1 cellular context compared by ENCODE assay signal in the genomic region with DNA sequence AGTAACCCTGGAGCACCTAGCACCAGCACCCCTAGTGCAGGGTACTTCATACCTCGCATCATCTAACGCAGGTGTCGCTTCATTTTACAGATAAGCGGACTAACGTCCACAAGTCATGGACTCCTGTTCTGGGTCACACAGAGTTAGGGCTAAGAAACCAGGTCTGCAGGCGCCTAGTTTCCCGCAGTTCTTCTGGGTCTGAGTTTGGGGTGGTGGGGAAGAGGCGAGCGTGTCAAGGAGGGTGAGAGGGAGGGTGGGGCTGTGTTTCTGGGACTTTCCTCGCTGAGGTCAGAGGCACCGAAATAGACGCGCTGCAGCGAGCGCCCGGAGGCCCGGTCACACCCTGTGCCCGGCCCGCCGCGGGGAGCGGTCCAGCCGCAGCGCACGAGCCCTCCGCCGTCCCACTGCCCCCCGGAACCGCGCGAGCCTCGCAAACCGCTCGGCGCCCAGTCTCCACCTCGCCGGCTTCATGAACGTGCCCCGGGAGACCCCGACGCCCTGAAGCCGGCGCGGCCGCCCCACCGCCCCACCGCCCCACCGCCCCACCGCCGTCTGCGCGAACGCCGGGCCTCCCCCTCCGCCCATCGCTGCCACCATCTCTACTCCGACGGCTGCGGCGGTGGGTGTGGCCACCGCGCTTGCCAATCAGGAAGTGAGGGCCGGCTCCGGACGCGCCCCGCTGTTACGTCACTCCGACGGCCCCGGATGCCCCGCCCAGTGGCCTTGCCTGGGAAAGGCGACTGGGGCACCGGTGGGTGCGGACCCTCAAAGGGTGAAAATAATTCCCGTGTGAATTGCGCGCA.
TF ChIP-seq lines count a peak whose summit lies in the region.

No MANE protein-coding gene starts in this region.

TF ChIP-seq in HEK293, 187 proteins besides CTCF, POLR2A, EP300 and RAD21 (continued from another document and continues in another):
- TF ChIP-seq, protein P1, sequence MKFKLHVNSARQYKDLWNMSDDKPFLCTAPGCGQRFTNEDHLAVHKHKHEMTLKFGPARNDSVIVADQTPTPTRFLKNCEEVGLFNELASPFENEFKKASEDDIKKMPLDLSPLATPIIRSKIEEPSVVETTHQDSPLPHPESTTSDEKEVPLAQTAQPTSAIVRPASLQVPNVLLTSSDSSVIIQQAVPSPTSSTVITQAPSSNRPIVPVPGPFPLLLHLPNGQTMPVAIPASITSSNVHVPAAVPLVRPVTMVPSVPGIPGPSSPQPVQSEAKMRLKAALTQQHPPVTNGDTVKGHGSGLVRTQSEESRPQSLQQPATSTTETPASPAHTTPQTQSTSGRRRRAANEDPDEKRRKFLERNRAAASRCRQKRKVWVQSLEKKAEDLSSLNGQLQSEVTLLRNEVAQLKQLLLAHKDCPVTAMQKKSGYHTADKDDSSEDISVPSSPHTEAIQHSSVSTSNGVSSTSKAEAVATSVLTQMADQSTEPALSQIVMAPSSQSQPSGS (tag by site-specific recombination; IDR thresholded peaks at IDR 0.05; ENCODE audit: low read depth): peak; percentile 46; the same call in 1 of the 2 replicates
- TF ChIP-seq ZNF629 (tag by site-specific recombination; IDR thresholded peaks at IDR 0.05): peak; percentile 86
- no peak for TF ChIP-seq ZNF529 (tag by site-specific recombination; IDR thresholded peaks at IDR 0.05; ENCODE audit: insufficient replicate concordance)
- no peak for TF ChIP-seq ZNF155 (tag by site-specific recombination; IDR thresholded peaks at IDR 0.05)
- TF ChIP-seq SP7 (tag by site-specific recombination; IDR thresholded peaks at IDR 0.05): no peak
- no peak for TF ChIP-seq ZXDB (tag by site-specific recombination; IDR thresholded peaks at IDR 0.05)
- TF ChIP-seq, protein P2, sequence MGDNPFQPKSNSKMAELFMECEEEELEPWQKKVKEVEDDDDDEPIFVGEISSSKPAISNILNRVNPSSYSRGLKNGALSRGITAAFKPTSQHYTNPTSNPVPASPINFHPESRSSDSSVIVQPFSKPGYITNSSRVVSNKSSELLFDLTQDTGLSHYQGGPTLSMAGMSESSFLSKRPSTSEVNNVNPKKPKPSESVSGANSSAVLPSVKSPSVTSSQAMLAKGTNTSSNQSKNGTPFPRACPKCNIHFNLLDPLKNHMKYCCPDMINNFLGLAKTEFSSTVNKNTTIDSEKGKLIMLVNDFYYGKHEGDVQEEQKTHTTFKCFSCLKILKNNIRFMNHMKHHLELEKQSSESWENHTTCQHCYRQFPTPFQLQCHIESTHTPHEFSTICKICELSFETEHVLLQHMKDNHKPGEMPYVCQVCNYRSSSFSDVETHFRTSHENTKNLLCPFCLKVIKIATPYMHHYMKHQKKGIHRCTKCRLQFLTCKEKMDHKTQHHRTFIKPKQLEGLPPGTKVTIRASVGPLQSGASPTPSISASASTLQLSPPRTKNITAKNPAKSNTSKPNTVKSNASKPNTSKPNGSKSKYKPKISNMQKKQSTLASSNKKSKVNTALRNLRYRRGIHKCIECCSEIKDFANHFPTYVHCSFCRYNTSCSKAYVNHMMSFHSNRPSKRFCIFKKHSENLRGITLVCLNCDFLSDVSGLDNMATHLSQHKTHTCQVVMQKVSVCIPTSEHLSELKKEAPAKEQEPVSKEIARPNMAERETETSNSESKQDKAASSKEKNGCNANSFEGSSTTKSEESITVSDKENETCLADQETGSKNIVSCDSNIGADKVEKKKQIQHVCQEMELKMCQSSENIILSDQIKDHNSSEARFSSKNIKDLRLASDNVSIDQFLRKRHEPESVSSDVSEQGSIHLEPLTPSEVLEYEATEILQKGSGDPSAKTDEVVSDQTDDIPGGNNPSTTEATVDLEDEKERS (tag by site-specific recombination; IDR thresholded peaks at IDR 0.05): no peak
- no peak for TF ChIP-seq ZNF670 (tag by site-specific recombination; IDR thresholded peaks at IDR 0.05; ENCODE audit: low read depth)
- no peak for TF ChIP-seq ZNF677 (tag by site-specific recombination; IDR thresholded peaks at IDR 0.05)
- no peak for TF ChIP-seq GLIS2 (tag by site-specific recombination; IDR thresholded peaks at IDR 0.05)
- no peak for TF ChIP-seq ZNF311 (tag by site-specific recombination; IDR thresholded peaks at IDR 0.05; ENCODE audit: borderline replicate concordance)
- no peak for TF ChIP-seq KLF7 (tag by site-specific recombination; IDR thresholded peaks at IDR 0.05; ENCODE audit: borderline replicate concordance)
- no peak for TF ChIP-seq ZNF664 (tag by site-specific recombination; IDR thresholded peaks at IDR 0.05)
- TF ChIP-seq HOXC10 (CRISPR knock-in tag; IDR thresholded peaks at IDR 0.05): no peak
- TF ChIP-seq ZNF10 (tag by site-specific recombination; IDR thresholded peaks at IDR 0.05): no peak
- TF ChIP-seq ZNF514 (tag by site-specific recombination; IDR thresholded peaks at IDR 0.05): no peak
- TF ChIP-seq ZFHX2 (tag by site-specific recombination; conservative IDR thresholded peaks at IDR 0.05): no peak
- peak; percentile 67 for TF ChIP-seq KLF9 (tag by site-specific recombination; IDR thresholded peaks at IDR 0.05; ENCODE audit: low read depth)
- TF ChIP-seq, protein P3, sequence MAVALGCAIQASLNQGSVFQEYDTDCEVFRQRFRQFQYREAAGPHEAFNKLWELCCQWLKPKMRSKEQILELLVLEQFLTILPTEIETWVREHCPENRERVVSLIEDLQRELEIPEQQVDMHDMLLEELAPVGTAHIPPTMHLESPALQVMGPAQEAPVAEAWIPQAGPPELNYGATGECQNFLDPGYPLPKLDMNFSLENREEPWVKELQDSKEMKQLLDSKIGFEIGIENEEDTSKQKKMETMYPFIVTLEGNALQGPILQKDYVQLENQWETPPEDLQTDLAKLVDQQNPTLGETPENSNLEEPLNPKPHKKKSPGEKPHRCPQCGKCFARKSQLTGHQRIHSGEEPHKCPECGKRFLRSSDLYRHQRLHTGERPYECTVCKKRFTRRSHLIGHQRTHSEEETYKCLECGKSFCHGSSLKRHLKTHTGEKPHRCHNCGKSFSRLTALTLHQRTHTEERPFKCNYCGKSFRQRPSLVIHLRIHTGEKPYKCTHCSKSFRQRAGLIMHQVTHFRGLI (tag by site-specific recombination; IDR thresholded peaks at IDR 0.05): no peak
- TF ChIP-seq, protein P4, sequence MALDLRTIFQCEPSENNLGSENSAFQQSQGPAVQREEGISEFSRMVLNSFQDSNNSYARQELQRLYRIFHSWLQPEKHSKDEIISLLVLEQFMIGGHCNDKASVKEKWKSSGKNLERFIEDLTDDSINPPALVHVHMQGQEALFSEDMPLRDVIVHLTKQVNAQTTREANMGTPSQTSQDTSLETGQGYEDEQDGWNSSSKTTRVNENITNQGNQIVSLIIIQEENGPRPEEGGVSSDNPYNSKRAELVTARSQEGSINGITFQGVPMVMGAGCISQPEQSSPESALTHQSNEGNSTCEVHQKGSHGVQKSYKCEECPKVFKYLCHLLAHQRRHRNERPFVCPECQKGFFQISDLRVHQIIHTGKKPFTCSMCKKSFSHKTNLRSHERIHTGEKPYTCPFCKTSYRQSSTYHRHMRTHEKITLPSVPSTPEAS (tag by site-specific recombination; IDR thresholded peaks at IDR 0.05): no peak
- TF ChIP-seq ZBTB8A (tag by site-specific recombination; IDR thresholded peaks at IDR 0.05): peak; percentile 49; the same call in 1 of the 2 replicates
- TF ChIP-seq ZNF112 (tag by site-specific recombination; IDR thresholded peaks at IDR 0.05): no peak
- TF ChIP-seq KLF10 (tag by site-specific recombination; IDR thresholded peaks at IDR 0.05): peak; percentile 85; the same call in 1 of the 2 replicates
- TF ChIP-seq ZNF560 (tag by site-specific recombination; IDR thresholded peaks at IDR 0.05; ENCODE audit: borderline replicate concordance): no peak
- no peak for TF ChIP-seq ZNF48 (tag by site-specific recombination; IDR thresholded peaks at IDR 0.05)
- TF ChIP-seq SP3 (tag by site-specific recombination; IDR thresholded peaks at IDR 0.05): peak; percentile 61
- no peak for TF ChIP-seq SALL2 (tag by site-specific recombination; IDR thresholded peaks at IDR 0.05; ENCODE audit: borderline replicate concordance)
- TF ChIP-seq ZBTB48 (tag by site-specific recombination; IDR thresholded peaks at IDR 0.05): no peak
- TF ChIP-seq ZNF37A (tag by site-specific recombination; IDR thresholded peaks at IDR 0.05): no peak
- no peak for TF ChIP-seq ZNF433 (tag by site-specific recombination; IDR thresholded peaks at IDR 0.05; ENCODE audit: low read depth)
- TF ChIP-seq, protein P5, sequence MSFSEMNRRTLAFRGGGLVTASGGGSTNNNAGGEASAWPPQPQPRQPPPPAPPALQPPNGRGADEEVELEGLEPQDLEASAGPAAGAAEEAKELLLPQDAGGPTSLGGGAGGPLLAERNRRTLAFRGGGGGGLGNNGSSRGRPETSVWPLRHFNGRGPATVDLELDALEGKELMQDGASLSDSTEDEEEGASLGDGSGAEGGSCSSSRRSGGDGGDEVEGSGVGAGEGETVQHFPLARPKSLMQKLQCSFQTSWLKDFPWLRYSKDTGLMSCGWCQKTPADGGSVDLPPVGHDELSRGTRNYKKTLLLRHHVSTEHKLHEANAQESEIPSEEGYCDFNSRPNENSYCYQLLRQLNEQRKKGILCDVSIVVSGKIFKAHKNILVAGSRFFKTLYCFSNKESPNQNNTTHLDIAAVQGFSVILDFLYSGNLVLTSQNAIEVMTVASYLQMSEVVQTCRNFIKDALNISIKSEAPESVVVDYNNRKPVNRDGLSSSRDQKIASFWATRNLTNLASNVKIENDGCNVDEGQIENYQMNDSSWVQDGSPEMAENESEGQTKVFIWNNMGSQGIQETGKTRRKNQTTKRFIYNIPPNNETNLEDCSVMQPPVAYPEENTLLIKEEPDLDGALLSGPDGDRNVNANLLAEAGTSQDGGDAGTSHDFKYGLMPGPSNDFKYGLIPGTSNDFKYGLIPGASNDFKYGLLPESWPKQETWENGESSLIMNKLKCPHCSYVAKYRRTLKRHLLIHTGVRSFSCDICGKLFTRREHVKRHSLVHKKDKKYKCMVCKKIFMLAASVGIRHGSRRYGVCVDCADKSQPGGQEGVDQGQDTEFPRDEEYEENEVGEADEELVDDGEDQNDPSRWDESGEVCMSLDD (tag by site-specific recombination; IDR thresholded peaks at IDR 0.05): peak; percentile 20; the same call in 1 of the 2 replicates
- TF ChIP-seq, protein P6, sequence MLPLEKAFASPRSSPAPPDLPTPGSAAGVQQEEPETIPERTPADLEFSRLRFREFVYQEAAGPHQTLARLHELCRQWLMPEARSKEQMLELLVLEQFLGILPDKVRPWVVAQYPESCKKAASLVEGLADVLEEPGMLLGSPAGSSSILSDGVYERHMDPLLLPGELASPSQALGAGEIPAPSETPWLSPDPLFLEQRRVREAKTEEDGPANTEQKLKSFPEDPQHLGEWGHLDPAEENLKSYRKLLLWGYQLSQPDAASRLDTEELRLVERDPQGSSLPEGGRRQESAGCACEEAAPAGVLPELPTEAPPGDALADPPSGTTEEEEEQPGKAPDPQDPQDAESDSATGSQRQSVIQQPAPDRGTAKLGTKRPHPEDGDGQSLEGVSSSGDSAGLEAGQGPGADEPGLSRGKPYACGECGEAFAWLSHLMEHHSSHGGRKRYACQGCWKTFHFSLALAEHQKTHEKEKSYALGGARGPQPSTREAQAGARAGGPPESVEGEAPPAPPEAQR (tag by site-specific recombination; IDR thresholded peaks at IDR 0.05): no peak
- TF ChIP-seq ZNF354C (tag by site-specific recombination; IDR thresholded peaks at IDR 0.05; ENCODE audit: borderline replicate concordance, low read depth): no peak
- TF ChIP-seq, protein P7, sequence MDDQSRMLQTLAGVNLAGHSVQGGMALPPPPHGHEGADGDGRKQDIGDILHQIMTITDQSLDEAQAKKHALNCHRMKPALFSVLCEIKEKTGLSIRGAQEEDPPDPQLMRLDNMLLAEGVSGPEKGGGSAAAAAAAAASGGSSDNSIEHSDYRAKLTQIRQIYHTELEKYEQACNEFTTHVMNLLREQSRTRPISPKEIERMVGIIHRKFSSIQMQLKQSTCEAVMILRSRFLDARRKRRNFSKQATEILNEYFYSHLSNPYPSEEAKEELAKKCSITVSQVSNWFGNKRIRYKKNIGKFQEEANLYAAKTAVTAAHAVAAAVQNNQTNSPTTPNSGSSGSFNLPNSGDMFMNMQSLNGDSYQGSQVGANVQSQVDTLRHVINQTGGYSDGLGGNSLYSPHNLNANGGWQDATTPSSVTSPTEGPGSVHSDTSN (CRISPR knock-in tag; IDR thresholded peaks at IDR 0.05): no peak
- TF ChIP-seq BCL11A (tag by site-specific recombination; IDR thresholded peaks at IDR 0.05; ENCODE audit: low read depth): no peak
- no peak for TF ChIP-seq ZNF561 (tag by site-specific recombination; IDR thresholded peaks at IDR 0.05; ENCODE audit: borderline replicate concordance)
- TF ChIP-seq, protein P8, sequence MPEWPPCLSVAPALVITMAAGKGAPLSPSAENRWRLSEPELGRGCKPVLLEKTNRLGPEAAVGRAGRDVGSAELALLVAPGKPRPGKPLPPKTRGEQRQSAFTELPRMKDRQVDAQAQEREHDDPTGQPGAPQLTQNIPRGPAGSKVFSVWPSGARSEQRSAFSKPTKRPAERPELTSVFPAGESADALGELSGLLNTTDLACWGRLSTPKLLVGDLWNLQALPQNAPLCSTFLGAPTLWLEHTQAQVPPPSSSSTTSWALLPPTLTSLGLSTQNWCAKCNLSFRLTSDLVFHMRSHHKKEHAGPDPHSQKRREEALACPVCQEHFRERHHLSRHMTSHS (tag by site-specific recombination; IDR thresholded peaks at IDR 0.05): no peak
- no peak for TF ChIP-seq ZNF133 (tag by site-specific recombination; IDR thresholded peaks at IDR 0.05)
- TF ChIP-seq, protein P9, sequence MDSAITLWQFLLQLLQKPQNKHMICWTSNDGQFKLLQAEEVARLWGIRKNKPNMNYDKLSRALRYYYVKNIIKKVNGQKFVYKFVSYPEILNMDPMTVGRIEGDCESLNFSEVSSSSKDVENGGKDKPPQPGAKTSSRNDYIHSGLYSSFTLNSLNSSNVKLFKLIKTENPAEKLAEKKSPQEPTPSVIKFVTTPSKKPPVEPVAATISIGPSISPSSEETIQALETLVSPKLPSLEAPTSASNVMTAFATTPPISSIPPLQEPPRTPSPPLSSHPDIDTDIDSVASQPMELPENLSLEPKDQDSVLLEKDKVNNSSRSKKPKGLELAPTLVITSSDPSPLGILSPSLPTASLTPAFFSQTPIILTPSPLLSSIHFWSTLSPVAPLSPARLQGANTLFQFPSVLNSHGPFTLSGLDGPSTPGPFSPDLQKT (IDR thresholded peaks at IDR 0.05; ENCODE audit: borderline replicate concordance, low read depth, low read length): no peak
- no peak for TF ChIP-seq ZNF214 (tag by site-specific recombination; IDR thresholded peaks at IDR 0.05; ENCODE audit: borderline replicate concordance)
- TF ChIP-seq, protein P10, sequence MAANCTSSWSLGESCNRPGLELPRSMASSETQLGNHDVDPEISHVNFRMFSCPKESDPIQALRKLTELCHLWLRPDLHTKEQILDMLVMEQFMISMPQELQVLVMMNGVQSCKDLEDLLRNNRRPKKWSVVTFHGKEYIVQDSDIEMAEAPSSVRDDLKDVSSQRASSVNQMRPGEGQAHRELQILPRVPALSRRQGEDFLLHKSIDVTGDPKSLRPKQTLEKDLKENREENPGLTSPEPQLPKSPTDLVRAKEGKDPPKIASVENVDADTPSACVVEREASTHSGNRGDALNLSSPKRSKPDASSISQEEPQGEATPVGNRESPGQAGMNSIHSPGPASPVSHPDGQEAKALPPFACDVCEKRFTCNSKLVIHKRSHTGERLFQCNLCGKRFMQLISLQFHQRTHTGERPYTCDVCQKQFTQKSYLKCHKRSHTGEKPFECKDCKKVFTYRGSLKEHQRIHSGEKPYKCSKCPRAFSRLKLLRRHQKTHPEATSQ (tag by site-specific recombination; IDR thresholded peaks at IDR 0.05): no peak
